8 cellular contexts compared by ENCODE assay signal in the genomic region with DNA sequence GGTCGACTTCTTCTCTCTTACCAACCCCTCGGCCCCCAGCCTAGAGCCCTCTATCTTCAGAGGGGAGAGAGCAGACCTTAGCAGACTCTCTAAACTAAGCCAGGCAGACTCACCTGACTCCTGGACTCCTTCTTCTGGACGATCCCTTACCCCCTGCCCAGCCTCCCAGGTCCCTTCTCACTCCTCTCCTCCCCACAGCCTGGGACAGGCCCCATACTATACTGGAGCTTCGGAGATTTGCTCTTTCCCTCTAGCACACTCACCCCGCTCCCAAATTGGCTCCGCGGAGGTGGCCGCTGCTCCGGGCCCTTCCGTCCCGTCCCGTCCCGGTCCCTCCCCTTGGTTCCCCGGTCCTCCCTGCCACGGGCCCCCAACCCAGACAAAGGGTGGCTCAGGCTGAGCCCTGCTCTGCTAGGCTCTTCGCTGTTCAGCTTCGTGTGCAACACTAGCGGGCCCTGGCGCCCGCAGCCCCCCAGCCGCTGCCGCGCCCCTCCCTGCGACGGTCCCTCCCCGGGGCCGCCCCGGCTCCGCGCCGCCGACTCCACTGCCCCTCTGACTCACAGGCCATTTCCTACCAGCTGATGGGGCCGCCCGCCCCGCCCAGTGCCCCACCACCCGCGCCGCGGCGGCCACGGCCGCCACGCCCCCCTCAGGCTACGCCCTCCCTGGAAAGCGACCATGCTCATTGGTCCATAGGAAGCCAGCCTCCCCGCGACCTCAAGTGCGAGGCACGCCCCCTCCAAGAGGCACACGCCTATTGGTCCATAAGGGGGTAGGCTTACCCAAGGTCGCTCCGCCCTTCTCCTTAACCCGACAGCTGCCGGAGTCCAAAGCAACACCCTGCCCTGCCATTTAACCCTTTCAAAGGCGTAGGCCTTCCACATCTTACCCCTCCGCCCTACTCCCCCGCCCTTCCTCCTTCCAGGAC. TPM values are rescaled to one million over a fixed set of nuclear protein-coding genes. Genes with fewer than 3 reads are reported as not detected.
DNase-seq lines count a peak whose midpoint lies in the region; ATAC-seq, FAIRE-seq and TF ChIP-seq lines count a peak whose summit lies in the region.

No MANE protein-coding gene starts in this region.

- CTCF ChIA-PET in HepG2 (lab: Yijun Ruan, JAX; ENCODE audit: low intra/inter-chr PET ratio, low total read pairs): no interaction called here

- H3K27ac ChIP-seq in BLaER1 (peak overlapping the region; percentile 70), HepG2 (ENCODE audit: extremely low read length, insufficient read depth, low read length) (peak overlapping the region; percentile 10)

- TF ChIP-seq RAD21 in HepG2 (CRISPR knock-in tag; IDR thresholded peaks at IDR 0.05): 0 out of 2 replicates have a peak, but pooled peaks have one; percentile 17

- H3K4me1 ChIP-seq in BLaER1 (peaks cover 47% of the 10 kb centered on the region), HepG2 (ENCODE audit: insufficient read depth, low read length) (peaks cover 43% of the 10 kb centered on the region)

- no peaks in the 10 kb centered on the region for H3K79me2 ChIP-seq in HepG2 (ENCODE audit: insufficient read depth, low read length)

- H4K20me1 ChIP-seq in BLaER1 (peaks cover 49% of the 10 kb centered on the region), HepG2 (ENCODE audit: insufficient read depth, low read length) (no peaks in the 10 kb centered on the region)

- FAIRE-seq in HepG2 (lab: Jason Lieb, UNC): peak; percentile 96

- intact Hi-C loops in HepG2 (cut with micrococcal nuclease; ENCODE audit: unreplicated experiment): no loop called here

- TF ChIP-seq POLR2A in HepG2 (IDR thresholded peaks at IDR 0.05; ENCODE audit: insufficient read depth in 1 of 2, low read depth in 2 of 2, low read length in 2 of 2): 0 out of 4 replicates have a peak, but pooled peaks of 1 of the 2 experiments have one; percentile 24

- DNase-seq in NCI-H748 (lab: John Stamatoyannopoulos, UW; ENCODE audit: unreplicated experiment) (peak; percentile 99), dermis microvascular lymphatic vessel endothelial cell (ENCODE audit: low read depth in 2 of 2) (peak; percentile 97 to 99), HepG2 (ENCODE audit: low spot score) (peak; percentile 96)
- DNase-seq in activated CD4-positive, alpha-beta T cell treated with anti-CD3 and anti-CD28 coated beads, Interleukin-2, amount 50 U/mL, for 4 hours: peak; percentile 95
- peak; percentile 90 to 93 for DNase-seq in stimulated activated CD4-positive, alpha-beta T cell treated with anti-CD3 and anti-CD28 coated beads, Interleukin-2, amount 100 ng/mL, for 48 hours

- H3K4me2 ChIP-seq in BLaER1 (peak overlapping the region; percentile 98), HepG2 (ENCODE audit: low read depth, low read length) (peak overlapping the region; percentile 86)

- 1% methylated on average over 36 of the region's 57 CpGs for WGBS in HepG2 (ENCODE audit: low lambda C conversion rate)

- in situ Hi-C loops in HepG2 (cut with HindIII; ENCODE audit: extremely low pct_ligation_motif_present, low pct_unique_long_range_greater_than_20kb): loop anchor here (10.0 kb wide), 1 partner anchor 544 kb away; the partner anchor contains the start of genes CCDC107, RMRP and SIT1

- H3K36me3 ChIP-seq in BLaER1 (peaks cover 25% of the 10 kb centered on the region), HepG2 (replicated peaks in 1 of 2; ENCODE audit: control insufficient read depth in 1 of 2, insufficient read depth in 2 of 2, low read length in 2 of 2) (no peaks in the 10 kb centered on the region; a peak in 1 of 5 replicates)

- POLR2A ChIA-PET in HepG2 (lab: Yijun Ruan, JAX): interaction anchor here (0.6 to 2.5 kb wide), 7 partner anchors 8 to 428 kb away, joined by 3 to 17 read pairs (median 6); partner anchors contain the start of genes FANCG, PIGO, STOML2 and UNC13B

- peak overlapping the region; percentile 2 for H2AFZ ChIP-seq in HepG2 (ENCODE audit: low read length)

- no peak for TF ChIP-seq CTCF in HepG2 (CRISPR knock-in tag; IDR thresholded peaks at IDR 0.05)

- BruUV-seq in HepG2 (replicated peaks; lab: Mats Ljungman, UMichigan): no TSS peak

- peak; percentile 70 for ATAC-seq in GM19395 (IDR thresholded peaks at IDR 0.05; ENCODE audit: unreplicated experiment)
- peak; percentile 68 for ATAC-seq in HG03558 (IDR thresholded peaks at IDR 0.05; ENCODE audit: extremely low read depth, unreplicated experiment)
- peak; percentile 78 for ATAC-seq in HepG2

- TF ChIP-seq EP300 in HepG2 (IDR thresholded peaks at IDR 0.05; ENCODE audit: low read depth in 2 of 2, low read length in 2 of 2) (no peak), HepG2 (CRISPR knock-in tag; IDR thresholded peaks at IDR 0.05; ENCODE audit: borderline replicate concordance) (no peak)

- H3K9me3 ChIP-seq in BLaER1 (no peaks in the 10 kb centered on the region), HepG2 (ENCODE audit: low read length) (no peaks in the 10 kb centered on the region)

- H3K4me3 ChIP-seq in BLaER1 (peak overlapping the region; percentile 74), HepG2 (replicated peaks in 1 of 3; ENCODE audit: insufficient read depth in 1 of 3, low read depth in 2 of 3, low read length in 3 of 3) (peak overlapping the region; percentile 85 to 86 (median 85))

- H3K27me3 ChIP-seq in BLaER1 (no peaks in the 10 kb centered on the region), HepG2 (ENCODE audit: control insufficient read depth in 1 of 2, insufficient read depth in 2 of 2, low read length in 2 of 2) (no peaks in the 10 kb centered on the region; a peak in 1 of 5 replicates)

- peak overlapping the region; percentile 80 for H3K9ac ChIP-seq in BLaER1
- H3K9ac ChIP-seq in HepG2 (ENCODE audit: insufficient read depth, low read depth, low read length): peak overlapping the region; percentile 69

RNA-seq across cellular contexts. Expression of gene ATOSB, which starts 4.4 kb away (rescaled TPM):
- total RNA-seq in dermis microvascular lymphatic vessel endothelial cell: 6.0 and 8.3 TPM in 2 replicates
- 1.9 and 2.3 TPM in 2 replicates for total RNA-seq in HepG2 (2016; rRNA removed; fragmentation: Illumina TruSeq; extraction: Trizol)
- total RNA-seq in HepG2 (2016; cell fraction: cytosol; rRNA removed; fragmentation: Illumina TruSeq; extraction: Trizol; ENCODE audit: low read depth): 0.26 and 0.61 TPM in 2 replicates
- total RNA-seq in HepG2 (2016; cell fraction: insoluble cytoplasmic fraction; rRNA removed; fragmentation: Illumina TruSeq; extraction: Trizol): 1.6 and 2.0 TPM in 2 replicates
- total RNA-seq in HepG2 (2016; cell fraction: membrane; rRNA removed; fragmentation: Illumina TruSeq; extraction: Trizol): 1.2 and 1.5 TPM in 2 replicates
- 1.8 and 2.3 TPM in 2 replicates for total RNA-seq in HepG2 (2016; cell fraction: nucleus; rRNA removed; fragmentation: Illumina TruSeq; extraction: Trizol)
- polyA plus RNA-seq in HepG2 (2011; rRNA removed): 6.4 and 7.1 TPM in 2 replicates
- polyA plus RNA-seq in HepG2 (2011; cell fraction: cytosol; rRNA removed): 6.6 and 6.7 TPM in 2 replicates
- polyA plus RNA-seq in HepG2 (2011; cell fraction: nucleus; rRNA removed): 16.6 and 22.2 TPM in 2 replicates
- 2.0 and 2.1 TPM in 2 replicates for polyA plus RNA-seq in HepG2 (2012)
- 0.47 and 0.61 TPM in 2 replicates for polyA plus RNA-seq in HepG2 (2016; cell fraction: cytosol; fragmentation: Illumina TruSeq; extraction: Trizol; ENCODE audit: low read depth)
- polyA plus RNA-seq in HepG2 (2016; cell fraction: insoluble cytoplasmic fraction; fragmentation: Illumina TruSeq; extraction: Trizol; ENCODE audit: low read depth): 2.2 TPM in 2 replicates
- polyA plus RNA-seq in HepG2 (2016; cell fraction: membrane; fragmentation: Illumina TruSeq; extraction: Trizol; ENCODE audit: low read depth): 1.4 and 1.6 TPM in 2 replicates
- 4.3 and 5.5 TPM in 2 replicates for polyA plus RNA-seq in HepG2 (2016; cell fraction: nucleus; fragmentation: Illumina TruSeq; extraction: Trizol; ENCODE audit: insufficient read depth, low read depth)
- polyA minus RNA-seq in HepG2 (2011; rRNA and poly(A)+ RNA removed; ENCODE audit: low replicate concordance): 7.8 and 10.5 TPM in 2 replicates
- polyA minus RNA-seq in HepG2 (2011; cell fraction: cytosol; rRNA and poly(A)+ RNA removed): 1.7 and 1.8 TPM in 2 replicates
- polyA minus RNA-seq in HepG2 (2011; cell fraction: nucleus; rRNA and poly(A)+ RNA removed): 3.7 and 4.0 TPM in 2 replicates

RNA-seq across cellular contexts. Expression of gene STOML2, which starts 8.3 kb away (rescaled TPM):
- total RNA-seq in dermis microvascular lymphatic vessel endothelial cell (199 and 234 TPM in 2 replicates), HepG2 (2016; rRNA removed; fragmentation: Illumina TruSeq; extraction: Trizol) (250 and 305 TPM in 2 replicates)
- total RNA-seq in HepG2 (2016; cell fraction: cytosol; rRNA removed; fragmentation: Illumina TruSeq; extraction: Trizol; ENCODE audit: low read depth): 682 and 717 TPM in 2 replicates
- total RNA-seq in HepG2 (2016; cell fraction: insoluble cytoplasmic fraction; rRNA removed; fragmentation: Illumina TruSeq; extraction: Trizol): 259 and 314 TPM in 2 replicates
- total RNA-seq in HepG2 (2016; cell fraction: membrane; rRNA removed; fragmentation: Illumina TruSeq; extraction: Trizol): 635 and 649 TPM in 2 replicates
- total RNA-seq in HepG2 (2016; cell fraction: nucleus; rRNA removed; fragmentation: Illumina TruSeq; extraction: Trizol): 99.4 and 103 TPM in 2 replicates
- 243 and 245 TPM in 2 replicates for polyA plus RNA-seq in HepG2 (2011; rRNA removed)
- 206 and 268 TPM in 2 replicates for polyA plus RNA-seq in HepG2 (2011; cell fraction: cytosol; rRNA removed)
- 223 and 235 TPM in 2 replicates for polyA plus RNA-seq in HepG2 (2011; cell fraction: nucleus; rRNA removed)
- 137 and 155 TPM in 2 replicates for polyA plus RNA-seq in HepG2 (2012)
- polyA plus RNA-seq in HepG2 (2016; cell fraction: cytosol; fragmentation: Illumina TruSeq; extraction: Trizol; ENCODE audit: low read depth): 796 and 800 TPM in 2 replicates
- 284 and 314 TPM in 2 replicates for polyA plus RNA-seq in HepG2 (2016; cell fraction: insoluble cytoplasmic fraction; fragmentation: Illumina TruSeq; extraction: Trizol; ENCODE audit: low read depth)
- polyA plus RNA-seq in HepG2 (2016; cell fraction: membrane; fragmentation: Illumina TruSeq; extraction: Trizol; ENCODE audit: low read depth): 557 and 563 TPM in 2 replicates
- polyA plus RNA-seq in HepG2 (2016; cell fraction: nucleus; fragmentation: Illumina TruSeq; extraction: Trizol; ENCODE audit: insufficient read depth, low read depth): 177 and 181 TPM in 2 replicates
- 125 and 128 TPM in 2 replicates for polyA minus RNA-seq in HepG2 (2011; rRNA and poly(A)+ RNA removed; ENCODE audit: low replicate concordance)
- 41.4 and 52.8 TPM in 2 replicates for polyA minus RNA-seq in HepG2 (2011; cell fraction: cytosol; rRNA and poly(A)+ RNA removed)
- 27.2 and 45.5 TPM in 2 replicates for polyA minus RNA-seq in HepG2 (2011; cell fraction: nucleus; rRNA and poly(A)+ RNA removed)

RNA-seq across cellular contexts. Expression of gene PIGO, which starts 14.9 kb away (rescaled TPM):
- 7.4 and 9.5 TPM in 2 replicates for total RNA-seq in dermis microvascular lymphatic vessel endothelial cell
- total RNA-seq in HepG2 (2016; rRNA removed; fragmentation: Illumina TruSeq; extraction: Trizol): 6.6 and 20.5 TPM in 2 replicates
- 1.7 and 3.4 TPM in 2 replicates for total RNA-seq in HepG2 (2016; cell fraction: cytosol; rRNA removed; fragmentation: Illumina TruSeq; extraction: Trizol; ENCODE audit: low read depth)
- 6.2 and 20.0 TPM in 2 replicates for total RNA-seq in HepG2 (2016; cell fraction: insoluble cytoplasmic fraction; rRNA removed; fragmentation: Illumina TruSeq; extraction: Trizol)
- total RNA-seq in HepG2 (2016; cell fraction: membrane; rRNA removed; fragmentation: Illumina TruSeq; extraction: Trizol): 3.2 and 3.6 TPM in 2 replicates
- 18.5 and 23.4 TPM in 2 replicates for total RNA-seq in HepG2 (2016; cell fraction: nucleus; rRNA removed; fragmentation: Illumina TruSeq; extraction: Trizol)
- 24.4 and 26.2 TPM in 2 replicates for polyA plus RNA-seq in HepG2 (2011; rRNA removed)
- 18.2 and 19.4 TPM in 2 replicates for polyA plus RNA-seq in HepG2 (2011; cell fraction: cytosol; rRNA removed)
- polyA plus RNA-seq in HepG2 (2011; cell fraction: nucleus; rRNA removed): 36.6 and 39.8 TPM in 2 replicates
- polyA plus RNA-seq in HepG2 (2012): 11.1 and 13.7 TPM in 2 replicates
- polyA plus RNA-seq in HepG2 (2016; cell fraction: cytosol; fragmentation: Illumina TruSeq; extraction: Trizol; ENCODE audit: low read depth): 1.4 TPM in 2 replicates
- polyA plus RNA-seq in HepG2 (2016; cell fraction: insoluble cytoplasmic fraction; fragmentation: Illumina TruSeq; extraction: Trizol; ENCODE audit: low read depth): 5.1 and 7.0 TPM in 2 replicates
- polyA plus RNA-seq in HepG2 (2016; cell fraction: membrane; fragmentation: Illumina TruSeq; extraction: Trizol; ENCODE audit: low read depth): 2.4 and 2.7 TPM in 2 replicates
- polyA plus RNA-seq in HepG2 (2016; cell fraction: nucleus; fragmentation: Illumina TruSeq; extraction: Trizol; ENCODE audit: insufficient read depth, low read depth): 29.3 and 36.5 TPM in 2 replicates
- polyA minus RNA-seq in HepG2 (2011; rRNA and poly(A)+ RNA removed; ENCODE audit: low replicate concordance): 54.7 and 59.3 TPM in 2 replicates
- 15.4 and 19.4 TPM in 2 replicates for polyA minus RNA-seq in HepG2 (2011; cell fraction: cytosol; rRNA and poly(A)+ RNA removed)
- polyA minus RNA-seq in HepG2 (2011; cell fraction: nucleus; rRNA and poly(A)+ RNA removed): 20.1 and 20.3 TPM in 2 replicates

RNA-seq across cellular contexts. Expression of gene FANCG, which starts 31.5 kb away (rescaled TPM):
- 13.9 and 19.3 TPM in 2 replicates for total RNA-seq in dermis microvascular lymphatic vessel endothelial cell
- 43.3 and 45.1 TPM in 2 replicates for total RNA-seq in HepG2 (2016; rRNA removed; fragmentation: Illumina TruSeq; extraction: Trizol)
- total RNA-seq in HepG2 (2016; cell fraction: cytosol; rRNA removed; fragmentation: Illumina TruSeq; extraction: Trizol; ENCODE audit: low read depth): 22.3 and 24.9 TPM in 2 replicates
- 38.9 and 46.7 TPM in 2 replicates for total RNA-seq in HepG2 (2016; cell fraction: insoluble cytoplasmic fraction; rRNA removed; fragmentation: Illumina TruSeq; extraction: Trizol)
- 30.7 and 36.4 TPM in 2 replicates for total RNA-seq in HepG2 (2016; cell fraction: membrane; rRNA removed; fragmentation: Illumina TruSeq; extraction: Trizol)
- total RNA-seq in HepG2 (2016; cell fraction: nucleus; rRNA removed; fragmentation: Illumina TruSeq; extraction: Trizol): 49.6 and 53.6 TPM in 2 replicates
- 10.8 and 14.4 TPM in 2 replicates for polyA plus RNA-seq in HepG2 (2011; rRNA removed)
- polyA plus RNA-seq in HepG2 (2011; cell fraction: cytosol; rRNA removed): 4.4 and 6.9 TPM in 2 replicates
- 51.4 and 75.5 TPM in 2 replicates for polyA plus RNA-seq in HepG2 (2011; cell fraction: nucleus; rRNA removed)
- polyA plus RNA-seq in HepG2 (2012): 7.3 and 17.1 TPM in 2 replicates
- 11.9 and 12.4 TPM in 2 replicates for polyA plus RNA-seq in HepG2 (2016; cell fraction: cytosol; fragmentation: Illumina TruSeq; extraction: Trizol; ENCODE audit: low read depth)
- polyA plus RNA-seq in HepG2 (2016; cell fraction: insoluble cytoplasmic fraction; fragmentation: Illumina TruSeq; extraction: Trizol; ENCODE audit: low read depth): 28.3 and 28.9 TPM in 2 replicates
- 21.2 and 24.3 TPM in 2 replicates for polyA plus RNA-seq in HepG2 (2016; cell fraction: membrane; fragmentation: Illumina TruSeq; extraction: Trizol; ENCODE audit: low read depth)
- 96.3 and 105 TPM in 2 replicates for polyA plus RNA-seq in HepG2 (2016; cell fraction: nucleus; fragmentation: Illumina TruSeq; extraction: Trizol; ENCODE audit: insufficient read depth, low read depth)
- 22.2 and 87.0 TPM in 2 replicates for polyA minus RNA-seq in HepG2 (2011; rRNA and poly(A)+ RNA removed; ENCODE audit: low replicate concordance)
- 4.6 and 5.9 TPM in 2 replicates for polyA minus RNA-seq in HepG2 (2011; cell fraction: cytosol; rRNA and poly(A)+ RNA removed)
- polyA minus RNA-seq in HepG2 (2011; cell fraction: nucleus; rRNA and poly(A)+ RNA removed): 32.1 and 37.9 TPM in 2 replicates

RNA-seq across cellular contexts. Expression of gene VCP, which starts 38.8 kb away (rescaled TPM):
- total RNA-seq in dermis microvascular lymphatic vessel endothelial cell (509 and 563 TPM in 2 replicates), HepG2 (2016; rRNA removed; fragmentation: Illumina TruSeq; extraction: Trizol) (391 and 406 TPM in 2 replicates)
- total RNA-seq in HepG2 (2016; cell fraction: cytosol; rRNA removed; fragmentation: Illumina TruSeq; extraction: Trizol; ENCODE audit: low read depth): 18.6 and 21.7 TPM in 2 replicates
- 376 and 380 TPM in 2 replicates for total RNA-seq in HepG2 (2016; cell fraction: insoluble cytoplasmic fraction; rRNA removed; fragmentation: Illumina TruSeq; extraction: Trizol)
- 43.0 and 49.6 TPM in 2 replicates for total RNA-seq in HepG2 (2016; cell fraction: membrane; rRNA removed; fragmentation: Illumina TruSeq; extraction: Trizol)
- total RNA-seq in HepG2 (2016; cell fraction: nucleus; rRNA removed; fragmentation: Illumina TruSeq; extraction: Trizol): 244 and 245 TPM in 2 replicates
- 143 and 166 TPM in 2 replicates for polyA plus RNA-seq in HepG2 (2011; rRNA removed)
- polyA plus RNA-seq in HepG2 (2011; cell fraction: cytosol; rRNA removed): 151 and 155 TPM in 2 replicates
- 129 and 137 TPM in 2 replicates for polyA plus RNA-seq in HepG2 (2011; cell fraction: nucleus; rRNA removed)
- 146 and 152 TPM in 2 replicates for polyA plus RNA-seq in HepG2 (2012)
- 10.7 and 12.6 TPM in 2 replicates for polyA plus RNA-seq in HepG2 (2016; cell fraction: cytosol; fragmentation: Illumina TruSeq; extraction: Trizol; ENCODE audit: low read depth)
- 291 and 344 TPM in 2 replicates for polyA plus RNA-seq in HepG2 (2016; cell fraction: insoluble cytoplasmic fraction; fragmentation: Illumina TruSeq; extraction: Trizol; ENCODE audit: low read depth)
- 15.8 and 22.5 TPM in 2 replicates for polyA plus RNA-seq in HepG2 (2016; cell fraction: membrane; fragmentation: Illumina TruSeq; extraction: Trizol; ENCODE audit: low read depth)
- polyA plus RNA-seq in HepG2 (2016; cell fraction: nucleus; fragmentation: Illumina TruSeq; extraction: Trizol; ENCODE audit: insufficient read depth, low read depth): 266 and 278 TPM in 2 replicates
- 446 and 616 TPM in 2 replicates for polyA minus RNA-seq in HepG2 (2011; rRNA and poly(A)+ RNA removed; ENCODE audit: low replicate concordance)
- polyA minus RNA-seq in HepG2 (2011; cell fraction: cytosol; rRNA and poly(A)+ RNA removed): 189 and 210 TPM in 2 replicates
- 248 and 250 TPM in 2 replicates for polyA minus RNA-seq in HepG2 (2011; cell fraction: nucleus; rRNA and poly(A)+ RNA removed)

Comparison
In these comparisons a context has a peak if more than half of its experiments do, and no peak if none do; other contexts are left out.
1. Peak in every context shown above with its lines: DNase-seq, ATAC-seq, H3K4me3 ChIP-seq and H3K27ac ChIP-seq.